In the genomic region with DNA sequence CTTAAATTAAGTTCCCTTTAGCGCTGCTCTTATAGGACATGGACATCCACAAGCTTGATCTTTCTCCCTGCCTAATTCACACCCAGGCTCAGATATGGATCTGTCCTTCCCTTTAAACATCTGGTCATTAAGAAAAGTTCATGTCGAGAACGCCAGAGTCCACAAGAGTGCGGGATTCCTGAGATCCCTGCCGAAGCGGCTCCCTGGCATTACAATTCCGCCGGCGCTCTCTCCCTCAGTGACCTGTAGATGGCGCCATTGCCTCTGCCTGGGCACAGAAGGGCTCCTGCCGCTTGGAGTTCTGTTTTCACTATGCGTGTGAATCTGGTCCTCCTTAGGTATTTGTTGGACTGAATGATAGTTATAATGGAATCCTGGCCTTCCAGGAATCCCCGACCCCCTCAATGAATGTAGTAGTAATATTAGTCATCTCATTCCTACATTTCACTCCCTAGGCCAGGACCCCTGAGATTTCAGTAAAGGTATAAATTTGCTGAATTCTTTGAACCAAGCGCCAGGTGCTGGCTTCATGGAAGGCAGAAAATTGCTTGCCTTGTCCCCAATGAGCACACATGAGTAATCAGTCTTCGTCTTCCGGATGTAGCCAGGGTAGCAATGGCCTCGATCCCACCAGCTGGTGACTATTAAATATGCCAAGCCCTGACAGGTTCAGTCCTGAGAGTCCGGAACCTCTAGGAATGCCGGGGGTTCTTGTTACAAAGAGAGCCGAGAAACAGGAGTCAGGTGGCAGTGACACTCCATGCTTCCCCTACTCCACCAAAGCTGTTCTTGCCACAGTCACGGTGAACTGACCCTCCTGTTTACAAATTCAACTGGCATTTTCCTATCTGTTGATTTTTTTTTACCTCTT, we compare ENCODE assay signal across 8 cellular contexts. TPM values are rescaled to one million over a fixed set of nuclear protein-coding genes. Genes with fewer than 3 reads are reported as not detected.
DNase-seq lines count a peak whose midpoint lies in the region; ATAC-seq, FAIRE-seq and TF ChIP-seq lines count a peak whose summit lies in the region.

No MANE protein-coding gene starts in this region.

- no peaks in the 10 kb centered on the region for H3K9me3 ChIP-seq in HepG2 (ENCODE audit: low read length)

- H3K27ac ChIP-seq in HepG2 (ENCODE audit: extremely low read length, insufficient read depth, low read length), result no peak overlapping the region

- peak; percentile 87 for TF ChIP-seq RAD21 in HepG2 (CRISPR knock-in tag; IDR thresholded peaks at IDR 0.05)

- WGBS in HepG2 (ENCODE audit: low lambda C conversion rate), result 27% methylated on average over 21 of the region's 21 CpGs

- TF ChIP-seq CTCF in HepG2 (CRISPR knock-in tag; IDR thresholded peaks at IDR 0.05), result peak; percentile 97

- ATAC-seq in HG02798 (IDR thresholded peaks at IDR 0.05; ENCODE audit: poor library complexity, unreplicated experiment), result peak; percentile 73
- ATAC-seq in HepG2, result peak; percentile 89
- ATAC-seq in GM18909 (IDR thresholded peaks at IDR 0.05; ENCODE audit: poor library complexity, unreplicated experiment), result no peak

- H2AFZ ChIP-seq in HepG2 (ENCODE audit: low read length), result no peak overlapping the region

- H3K4me3 ChIP-seq in HepG2 (replicated peaks in 1 of 3; ENCODE audit: insufficient read depth in 1 of 3, low read depth in 2 of 3, low read length in 3 of 3), result no peak overlapping the region

- CTCF ChIA-PET in activated CD4-positive, alpha-beta T cell treated with anti-CD3 and anti-CD28 coated beads, Interleukin-2, amount 10 ng/mL, durations not matched to agents 7 days and 5 days (lab: Charles Lee), result interaction anchor here (1.3 to 3.0 kb wide), 2 partner anchors 11 kb away, joined by 4 to 17 read pairs; no protein-coding TSS in a partner anchor
- CTCF ChIA-PET in HepG2 (lab: Yijun Ruan, JAX; ENCODE audit: low intra/inter-chr PET ratio, low total read pairs), result interaction anchor here (0.7 to 4.9 kb wide), 5 partner anchors 9 to 139 kb away, joined by 3 to 52 read pairs (median 13); partner anchors contain the start of gene FIGLA

- H3K36me3 Mint-ChIP-seq in activated CD4-positive, alpha-beta T cell treated with anti-CD3 and anti-CD28 coated beads, Interleukin-2, amount 10 ng/mL, durations not matched to agents 7 days and 5 days (ENCODE audit: low read depth), result no peaks in the 10 kb centered on the region

- no peaks in the 10 kb centered on the region for H3K79me2 ChIP-seq in HepG2 (ENCODE audit: insufficient read depth, low read length)

- H3K27me3 Mint-ChIP-seq in activated CD4-positive, alpha-beta T cell treated with anti-CD3 and anti-CD28 coated beads, Interleukin-2, amount 10 ng/mL, durations not matched to agents 7 days and 5 days, result peaks cover 54% of the 10 kb centered on the region

- DNase-seq in DMS 273 (lab: John Stamatoyannopoulos, UW; ENCODE audit: unreplicated experiment) (peak; percentile 94), NCI-H526 (lab: John Stamatoyannopoulos, UW) (peak; percentile 58 to 88), dedifferentiated amniotic fluid mesenchymal stem cell (ENCODE audit: extremely low spot score) (peak; percentile 75), HepG2 (ENCODE audit: low spot score) (peak; percentile 76)
- DNase-seq in activated CD4-positive, alpha-beta T cell treated with anti-CD3 and anti-CD28 coated beads, Interleukin-2, amount 10 ng/mL, durations not matched to agents 7 days and 5 days, result peak; percentile 76
- DNase-seq in stimulated activated CD4-positive, alpha-beta T cell treated with anti-CD3 and anti-CD28 coated beads, Interleukin-4, amount 100 ng/mL, for 48 hours (ENCODE audit: low read depth in 2 of 2), result peak; percentile 55 to 76

- H4K20me1 ChIP-seq in HepG2 (ENCODE audit: insufficient read depth, low read length), result no peaks in the 10 kb centered on the region

- TF ChIP-seq POLR2A in HepG2 (IDR thresholded peaks at IDR 0.05; ENCODE audit: insufficient read depth in 1 of 2, low read depth in 2 of 2, low read length in 2 of 2), result no peak

- intact Hi-C loops in HepG2 (cut with micrococcal nuclease; ENCODE audit: unreplicated experiment), result loop anchor here (5.0 to 10.0 kb wide), 3 partner anchors 55 to 557 kb away; partner anchors contain the start of gene FAM136A

- no peaks in the 10 kb centered on the region for H3K9me3 Mint-ChIP-seq in activated CD4-positive, alpha-beta T cell treated with anti-CD3 and anti-CD28 coated beads, Interleukin-2, amount 10 ng/mL, durations not matched to agents 7 days and 5 days

- H3K4me1 Mint-ChIP-seq in activated CD4-positive, alpha-beta T cell treated with anti-CD3 and anti-CD28 coated beads, Interleukin-2, amount 10 ng/mL, durations not matched to agents 7 days and 5 days, result peaks cover 2% of the 10 kb centered on the region

- H3K4me1 ChIP-seq in HepG2 (ENCODE audit: insufficient read depth, low read length), result peaks cover 25% of the 10 kb centered on the region

- no peak overlapping the region for H3K9ac ChIP-seq in HepG2 (ENCODE audit: insufficient read depth, low read depth, low read length)

- H3K4me3 Mint-ChIP-seq in activated CD4-positive, alpha-beta T cell treated with anti-CD3 and anti-CD28 coated beads, Interleukin-2, amount 10 ng/mL, durations not matched to agents 7 days and 5 days, result no peak overlapping the region

- BruUV-seq in HepG2 (replicated peaks; lab: Mats Ljungman, UMichigan), result no TSS peak

- in situ Hi-C loops in HepG2 (cut with HindIII; ENCODE audit: extremely low pct_ligation_motif_present, low pct_unique_long_range_greater_than_20kb), result loop anchor here (5.0 to 10.0 kb wide), 2 partner anchors 70 to 207 kb away; partner anchors contain the start of gene FIGLA

- H3K27ac Mint-ChIP-seq in activated CD4-positive, alpha-beta T cell treated with anti-CD3 and anti-CD28 coated beads, Interleukin-2, amount 10 ng/mL, durations not matched to agents 7 days and 5 days, result no peak overlapping the region

- peak overlapping the region; percentile 38; the same call in 1 of the 2 replicates for H3K4me2 ChIP-seq in HepG2 (ENCODE audit: low read depth, low read length)

- no peak for TF ChIP-seq EP300 in HepG2 (IDR thresholded peaks at IDR 0.05; ENCODE audit: low read depth in 2 of 2, low read length in 2 of 2)
- no peak for TF ChIP-seq EP300 in HepG2 (CRISPR knock-in tag; IDR thresholded peaks at IDR 0.05; ENCODE audit: borderline replicate concordance)

- H3K27me3 ChIP-seq in HepG2 (ENCODE audit: control insufficient read depth in 1 of 2, insufficient read depth in 2 of 2, low read length in 2 of 2), result peaks cover 0 to 18% of the 10 kb centered on the region in 2 experiments; a peak in 3 of 5 replicates

- peak; percentile 70 for FAIRE-seq in HepG2 (lab: Jason Lieb, UNC)

- no peaks in the 10 kb centered on the region for H3K36me3 ChIP-seq in HepG2 (replicated peaks in 1 of 2; ENCODE audit: control insufficient read depth in 1 of 2, insufficient read depth in 2 of 2, low read length in 2 of 2)

- POLR2A ChIA-PET in activated CD4-positive, alpha-beta T cell treated with anti-CD3 and anti-CD28 coated beads, Interleukin-2, amount 10 ng/mL, durations not matched to agents 7 days and 5 days (lab: Charles Lee), result no interaction called here
- POLR2A ChIA-PET in HepG2 (lab: Yijun Ruan, JAX), result no interaction called here

RNA-seq across cellular contexts. Expression of gene CD207, which starts 26.4 kb away (rescaled TPM):
- not detected for total RNA-seq in activated CD4-positive, alpha-beta T cell treated with anti-CD3 and anti-CD28 coated beads, Interleukin-2, amount 10 ng/mL, durations not matched to agents 7 days and 5 days
- total RNA-seq in HepG2 (2016; rRNA removed; fragmentation: Illumina TruSeq; extraction: Trizol), result 0.09 and 0.27 TPM in 2 replicates
- total RNA-seq in HepG2 (2016; cell fraction: cytosol; rRNA removed; fragmentation: Illumina TruSeq; extraction: Trizol; ENCODE audit: low read depth), result not detected in 2 replicates
- 0.17 TPM in 1 of 2 replicates, not detected in the other for total RNA-seq in HepG2 (2016; cell fraction: insoluble cytoplasmic fraction; rRNA removed; fragmentation: Illumina TruSeq; extraction: Trizol)
- total RNA-seq in HepG2 (2016; cell fraction: membrane; rRNA removed; fragmentation: Illumina TruSeq; extraction: Trizol), result not detected in 2 replicates
- total RNA-seq in HepG2 (2016; cell fraction: nucleus; rRNA removed; fragmentation: Illumina TruSeq; extraction: Trizol), result 0.19 TPM in 2 replicates
- polyA plus RNA-seq in HepG2 (2011; rRNA removed), result 0.13 and 0.15 TPM in 2 replicates
- 0.07 and 0.12 TPM in 2 replicates for polyA plus RNA-seq in HepG2 (2011; cell fraction: cytosol; rRNA removed)
- 0.21 TPM in 2 replicates for polyA plus RNA-seq in HepG2 (2011; cell fraction: nucleus; rRNA removed)
- 0.16 and 0.19 TPM in 2 replicates for polyA plus RNA-seq in HepG2 (2012)
- polyA plus RNA-seq in HepG2 (2016; cell fraction: cytosol; fragmentation: Illumina TruSeq; extraction: Trizol; ENCODE audit: low read depth), result not detected in 2 replicates
- 0.12 and 0.16 TPM in 2 replicates for polyA plus RNA-seq in HepG2 (2016; cell fraction: insoluble cytoplasmic fraction; fragmentation: Illumina TruSeq; extraction: Trizol; ENCODE audit: low read depth)
- 0.16 TPM in 1 of 2 replicates, not detected in the other for polyA plus RNA-seq in HepG2 (2016; cell fraction: membrane; fragmentation: Illumina TruSeq; extraction: Trizol; ENCODE audit: low read depth)
- polyA plus RNA-seq in HepG2 (2016; cell fraction: nucleus; fragmentation: Illumina TruSeq; extraction: Trizol; ENCODE audit: insufficient read depth, low read depth), result 0.33 and 0.40 TPM in 2 replicates
- polyA minus RNA-seq in HepG2 (2011; rRNA and poly(A)+ RNA removed; ENCODE audit: low replicate concordance), result 0.10 TPM in 1 of 2 replicates, not detected in the other
- polyA minus RNA-seq in HepG2 (2011; cell fraction: cytosol; rRNA and poly(A)+ RNA removed), result not detected in 2 replicates
- 0.25 and 0.39 TPM in 2 replicates for polyA minus RNA-seq in HepG2 (2011; cell fraction: nucleus; rRNA and poly(A)+ RNA removed)

RNA-seq across cellular contexts. Expression of gene VAX2, which starts 38.4 kb away (rescaled TPM):
- not detected for total RNA-seq in activated CD4-positive, alpha-beta T cell treated with anti-CD3 and anti-CD28 coated beads, Interleukin-2, amount 10 ng/mL, durations not matched to agents 7 days and 5 days
- total RNA-seq in HepG2 (2016; rRNA removed; fragmentation: Illumina TruSeq; extraction: Trizol), result 3.9 and 4.1 TPM in 2 replicates
- total RNA-seq in HepG2 (2016; cell fraction: cytosol; rRNA removed; fragmentation: Illumina TruSeq; extraction: Trizol; ENCODE audit: low read depth), result 3.0 and 3.9 TPM in 2 replicates
- total RNA-seq in HepG2 (2016; cell fraction: insoluble cytoplasmic fraction; rRNA removed; fragmentation: Illumina TruSeq; extraction: Trizol), result 3.6 and 4.7 TPM in 2 replicates
- 3.2 and 4.6 TPM in 2 replicates for total RNA-seq in HepG2 (2016; cell fraction: membrane; rRNA removed; fragmentation: Illumina TruSeq; extraction: Trizol)
- 2.9 and 3.6 TPM in 2 replicates for total RNA-seq in HepG2 (2016; cell fraction: nucleus; rRNA removed; fragmentation: Illumina TruSeq; extraction: Trizol)
- polyA plus RNA-seq in HepG2 (2011; rRNA removed), result 2.1 and 3.0 TPM in 2 replicates
- polyA plus RNA-seq in HepG2 (2011; cell fraction: cytosol; rRNA removed), result 0.96 and 1.5 TPM in 2 replicates
- polyA plus RNA-seq in HepG2 (2011; cell fraction: nucleus; rRNA removed), result 12.7 and 15.3 TPM in 2 replicates
- 1.0 and 1.3 TPM in 2 replicates for polyA plus RNA-seq in HepG2 (2012)
- polyA plus RNA-seq in HepG2 (2016; cell fraction: cytosol; fragmentation: Illumina TruSeq; extraction: Trizol; ENCODE audit: low read depth), result 4.8 and 4.9 TPM in 2 replicates
- polyA plus RNA-seq in HepG2 (2016; cell fraction: insoluble cytoplasmic fraction; fragmentation: Illumina TruSeq; extraction: Trizol; ENCODE audit: low read depth), result 4.6 and 5.5 TPM in 2 replicates
- 4.6 and 5.0 TPM in 2 replicates for polyA plus RNA-seq in HepG2 (2016; cell fraction: membrane; fragmentation: Illumina TruSeq; extraction: Trizol; ENCODE audit: low read depth)
- 6.7 and 8.7 TPM in 2 replicates for polyA plus RNA-seq in HepG2 (2016; cell fraction: nucleus; fragmentation: Illumina TruSeq; extraction: Trizol; ENCODE audit: insufficient read depth, low read depth)
- polyA minus RNA-seq in HepG2 (2011; rRNA and poly(A)+ RNA removed; ENCODE audit: low replicate concordance), result 1.1 TPM in 1 of 2 replicates, not detected in the other
- 0.59 and 1.1 TPM in 2 replicates for polyA minus RNA-seq in HepG2 (2011; cell fraction: cytosol; rRNA and poly(A)+ RNA removed)
- 3.0 and 3.3 TPM in 2 replicates for polyA minus RNA-seq in HepG2 (2011; cell fraction: nucleus; rRNA and poly(A)+ RNA removed)

RNA-seq across cellular contexts. Expression of gene CLEC4F, which starts 41.6 kb away (rescaled TPM):
- total RNA-seq in activated CD4-positive, alpha-beta T cell treated with anti-CD3 and anti-CD28 coated beads, Interleukin-2, amount 10 ng/mL, durations not matched to agents 7 days and 5 days, result not detected
- 0.13 TPM in 2 replicates for total RNA-seq in HepG2 (2016; rRNA removed; fragmentation: Illumina TruSeq; extraction: Trizol)
- not detected in 2 replicates for total RNA-seq in HepG2 (2016; cell fraction: cytosol; rRNA removed; fragmentation: Illumina TruSeq; extraction: Trizol; ENCODE audit: low read depth)
- total RNA-seq in HepG2 (2016; cell fraction: insoluble cytoplasmic fraction; rRNA removed; fragmentation: Illumina TruSeq; extraction: Trizol), result 0.07 and 0.09 TPM in 2 replicates
- not detected in 2 replicates for total RNA-seq in HepG2 (2016; cell fraction: membrane; rRNA removed; fragmentation: Illumina TruSeq; extraction: Trizol)
- total RNA-seq in HepG2 (2016; cell fraction: nucleus; rRNA removed; fragmentation: Illumina TruSeq; extraction: Trizol), result 0.13 and 0.50 TPM in 2 replicates
- 0.12 and 0.14 TPM in 2 replicates for polyA plus RNA-seq in HepG2 (2011; rRNA removed)
- 0.10 and 0.11 TPM in 2 replicates for polyA plus RNA-seq in HepG2 (2011; cell fraction: cytosol; rRNA removed)
- 0.71 and 0.73 TPM in 2 replicates for polyA plus RNA-seq in HepG2 (2011; cell fraction: nucleus; rRNA removed)
- polyA plus RNA-seq in HepG2 (2012), result 0.27 and 0.30 TPM in 2 replicates
- polyA plus RNA-seq in HepG2 (2016; cell fraction: cytosol; fragmentation: Illumina TruSeq; extraction: Trizol; ENCODE audit: low read depth), result not detected in 2 replicates
- polyA plus RNA-seq in HepG2 (2016; cell fraction: insoluble cytoplasmic fraction; fragmentation: Illumina TruSeq; extraction: Trizol; ENCODE audit: low read depth), result not detected in 2 replicates
- polyA plus RNA-seq in HepG2 (2016; cell fraction: membrane; fragmentation: Illumina TruSeq; extraction: Trizol; ENCODE audit: low read depth), result not detected in 2 replicates
- 0.17 and 0.49 TPM in 2 replicates for polyA plus RNA-seq in HepG2 (2016; cell fraction: nucleus; fragmentation: Illumina TruSeq; extraction: Trizol; ENCODE audit: insufficient read depth, low read depth)
- not detected in 2 replicates for polyA minus RNA-seq in HepG2 (2011; rRNA and poly(A)+ RNA removed; ENCODE audit: low replicate concordance)
- polyA minus RNA-seq in HepG2 (2011; cell fraction: cytosol; rRNA and poly(A)+ RNA removed), result 0.26 TPM in 1 of 2 replicates, not detected in the other
- polyA minus RNA-seq in HepG2 (2011; cell fraction: nucleus; rRNA and poly(A)+ RNA removed), result 0.26 and 0.75 TPM in 2 replicates
